ENCODE assay signal across 1 cellular context in the genomic region with DNA sequence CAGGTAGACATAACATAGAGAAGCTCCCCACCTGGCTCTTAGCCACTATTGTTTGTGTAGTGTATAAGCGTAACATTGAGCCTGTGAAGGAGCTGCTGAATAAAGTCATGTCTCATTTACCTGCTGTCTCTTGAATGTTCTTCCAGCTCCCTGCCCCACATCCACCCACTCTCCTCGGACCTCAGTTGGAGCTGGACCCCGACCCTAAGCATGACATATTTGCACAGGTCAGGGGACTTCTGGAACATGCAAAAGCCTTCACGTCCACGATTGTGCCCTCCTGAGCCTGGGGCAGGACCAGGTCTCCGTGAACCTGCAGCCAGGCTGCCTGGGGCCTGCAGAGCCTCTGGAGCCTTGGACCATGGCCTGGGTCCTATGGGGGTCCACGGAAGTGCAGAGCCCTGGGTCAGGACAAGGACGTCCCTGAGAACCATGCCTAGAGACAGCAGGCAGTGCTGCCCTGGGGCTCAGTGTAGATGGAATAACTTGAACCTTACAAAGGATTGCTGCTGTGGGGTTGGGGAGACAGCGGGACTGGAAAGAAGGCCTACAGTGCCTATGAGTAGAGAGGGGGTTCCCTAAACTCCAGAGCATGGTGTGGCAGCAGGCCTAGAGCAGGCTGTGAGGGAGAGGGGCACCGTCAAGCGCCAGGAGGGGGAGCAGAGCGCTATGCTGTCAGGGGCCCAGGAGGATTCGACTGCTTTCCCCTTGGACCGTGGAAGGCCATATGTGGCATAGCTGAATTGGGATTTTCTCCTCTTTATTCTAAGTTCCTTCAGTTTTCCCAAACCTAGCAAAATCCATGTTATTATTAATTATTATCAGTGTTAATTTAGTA.
TF ChIP-seq lines count a peak whose summit lies in the region.

No MANE protein-coding gene starts in this region.

TF ChIP-seq in H1, 55 proteins besides CTCF, POLR2A, EP300 and RAD21:
- no peak for TF ChIP-seq RBBP5 (IDR thresholded peaks at IDR 0.05; ENCODE audit: borderline replicate concordance, low read depth, low read length)
- TF ChIP-seq HDAC6 (IDR thresholded peaks at IDR 0.05; ENCODE audit: low read depth, low read length), result no peak
- TF ChIP-seq SIN3A (conservative IDR thresholded peaks at IDR 0.05 in 1 of 2, IDR thresholded peaks at IDR 0.05 in 1 of 2; ENCODE audit: low read depth in 1 of 2, low read length in 2 of 2), result no peak
- TF ChIP-seq TEAD4 (IDR thresholded peaks at IDR 0.05; ENCODE audit: low read depth, low read length), result no peak
- TF ChIP-seq PHF8 (conservative IDR thresholded peaks at IDR 0.05; ENCODE audit: low read depth, low read length), result no peak
- no peak for TF ChIP-seq TBP (IDR thresholded peaks at IDR 0.05; ENCODE audit: low read depth, low read length)
- TF ChIP-seq SP1 (IDR thresholded peaks at IDR 0.05; ENCODE audit: low read depth, low read length), result no peak
- no peak for TF ChIP-seq MAFK (IDR thresholded peaks at IDR 0.05; ENCODE audit: low read depth, low read length)
- no peak for TF ChIP-seq TAF1 (IDR thresholded peaks at IDR 0.05; ENCODE audit: low read depth, low read length)
- TF ChIP-seq, protein P1, sequence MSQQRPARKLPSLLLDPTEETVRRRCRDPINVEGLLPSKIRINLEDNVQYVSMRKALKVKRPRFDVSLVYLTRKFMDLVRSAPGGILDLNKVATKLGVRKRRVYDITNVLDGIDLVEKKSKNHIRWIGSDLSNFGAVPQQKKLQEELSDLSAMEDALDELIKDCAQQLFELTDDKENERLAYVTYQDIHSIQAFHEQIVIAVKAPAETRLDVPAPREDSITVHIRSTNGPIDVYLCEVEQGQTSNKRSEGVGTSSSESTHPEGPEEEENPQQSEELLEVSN (IDR thresholded peaks at IDR 0.05), result no peak
- TF ChIP-seq SP4 (IDR thresholded peaks at IDR 0.05; ENCODE audit: low read length), result no peak
- TF ChIP-seq KDM1A (IDR thresholded peaks at IDR 0.05; ENCODE audit: borderline replicate concordance, low read length), result no peak
